Comparison of ENCODE assay signal across 2 cellular contexts in genomic region chr12:17691369-17691768, GRCh38.
TF ChIP-seq lines count a peak whose summit lies in the region.

No MANE protein-coding gene starts in this region.

TF ChIP-seq in GM23338, 12 proteins besides CTCF, POLR2A, EP300 and RAD21 (continued from another document):
- TF ChIP-seq ETS1 (IDR thresholded peaks at IDR 0.05) (no peak), EZH2phosphoT487 (IDR thresholded peaks at IDR 0.05; ENCODE audit: unreplicated experiment) (no peak), NANOG (IDR thresholded peaks at IDR 0.05; ENCODE audit: borderline replicate concordance) (no peak), JUNB (IDR thresholded peaks at IDR 0.05; ENCODE audit: unreplicated experiment) (no peak), STAT1 (IDR thresholded peaks at IDR 0.05; ENCODE audit: unreplicated experiment) (no peak), EZH2 (IDR thresholded peaks at IDR 0.05; ENCODE audit: low read depth, unreplicated experiment) (no peak)
- TF ChIP-seq, protein P1, sequence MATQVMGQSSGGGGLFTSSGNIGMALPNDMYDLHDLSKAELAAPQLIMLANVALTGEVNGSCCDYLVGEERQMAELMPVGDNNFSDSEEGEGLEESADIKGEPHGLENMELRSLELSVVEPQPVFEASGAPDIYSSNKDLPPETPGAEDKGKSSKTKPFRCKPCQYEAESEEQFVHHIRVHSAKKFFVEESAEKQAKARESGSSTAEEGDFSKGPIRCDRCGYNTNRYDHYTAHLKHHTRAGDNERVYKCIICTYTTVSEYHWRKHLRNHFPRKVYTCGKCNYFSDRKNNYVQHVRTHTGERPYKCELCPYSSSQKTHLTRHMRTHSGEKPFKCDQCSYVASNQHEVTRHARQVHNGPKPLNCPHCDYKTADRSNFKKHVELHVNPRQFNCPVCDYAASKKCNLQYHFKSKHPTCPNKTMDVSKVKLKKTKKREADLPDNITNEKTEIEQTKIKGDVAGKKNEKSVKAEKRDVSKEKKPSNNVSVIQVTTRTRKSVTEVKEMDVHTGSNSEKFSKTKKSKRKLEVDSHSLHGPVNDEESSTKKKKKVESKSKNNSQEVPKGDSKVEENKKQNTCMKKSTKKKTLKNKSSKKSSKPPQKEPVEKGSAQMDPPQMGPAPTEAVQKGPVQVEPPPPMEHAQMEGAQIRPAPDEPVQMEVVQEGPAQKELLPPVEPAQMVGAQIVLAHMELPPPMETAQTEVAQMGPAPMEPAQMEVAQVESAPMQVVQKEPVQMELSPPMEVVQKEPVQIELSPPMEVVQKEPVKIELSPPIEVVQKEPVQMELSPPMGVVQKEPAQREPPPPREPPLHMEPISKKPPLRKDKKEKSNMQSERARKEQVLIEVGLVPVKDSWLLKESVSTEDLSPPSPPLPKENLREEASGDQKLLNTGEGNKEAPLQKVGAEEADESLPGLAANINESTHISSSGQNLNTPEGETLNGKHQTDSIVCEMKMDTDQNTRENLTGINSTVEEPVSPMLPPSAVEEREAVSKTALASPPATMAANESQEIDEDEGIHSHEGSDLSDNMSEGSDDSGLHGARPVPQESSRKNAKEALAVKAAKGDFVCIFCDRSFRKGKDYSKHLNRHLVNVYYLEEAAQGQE (IDR thresholded peaks at IDR 0.05; ENCODE audit: unreplicated experiment) = no peak
- TF ChIP-seq, protein P2, sequence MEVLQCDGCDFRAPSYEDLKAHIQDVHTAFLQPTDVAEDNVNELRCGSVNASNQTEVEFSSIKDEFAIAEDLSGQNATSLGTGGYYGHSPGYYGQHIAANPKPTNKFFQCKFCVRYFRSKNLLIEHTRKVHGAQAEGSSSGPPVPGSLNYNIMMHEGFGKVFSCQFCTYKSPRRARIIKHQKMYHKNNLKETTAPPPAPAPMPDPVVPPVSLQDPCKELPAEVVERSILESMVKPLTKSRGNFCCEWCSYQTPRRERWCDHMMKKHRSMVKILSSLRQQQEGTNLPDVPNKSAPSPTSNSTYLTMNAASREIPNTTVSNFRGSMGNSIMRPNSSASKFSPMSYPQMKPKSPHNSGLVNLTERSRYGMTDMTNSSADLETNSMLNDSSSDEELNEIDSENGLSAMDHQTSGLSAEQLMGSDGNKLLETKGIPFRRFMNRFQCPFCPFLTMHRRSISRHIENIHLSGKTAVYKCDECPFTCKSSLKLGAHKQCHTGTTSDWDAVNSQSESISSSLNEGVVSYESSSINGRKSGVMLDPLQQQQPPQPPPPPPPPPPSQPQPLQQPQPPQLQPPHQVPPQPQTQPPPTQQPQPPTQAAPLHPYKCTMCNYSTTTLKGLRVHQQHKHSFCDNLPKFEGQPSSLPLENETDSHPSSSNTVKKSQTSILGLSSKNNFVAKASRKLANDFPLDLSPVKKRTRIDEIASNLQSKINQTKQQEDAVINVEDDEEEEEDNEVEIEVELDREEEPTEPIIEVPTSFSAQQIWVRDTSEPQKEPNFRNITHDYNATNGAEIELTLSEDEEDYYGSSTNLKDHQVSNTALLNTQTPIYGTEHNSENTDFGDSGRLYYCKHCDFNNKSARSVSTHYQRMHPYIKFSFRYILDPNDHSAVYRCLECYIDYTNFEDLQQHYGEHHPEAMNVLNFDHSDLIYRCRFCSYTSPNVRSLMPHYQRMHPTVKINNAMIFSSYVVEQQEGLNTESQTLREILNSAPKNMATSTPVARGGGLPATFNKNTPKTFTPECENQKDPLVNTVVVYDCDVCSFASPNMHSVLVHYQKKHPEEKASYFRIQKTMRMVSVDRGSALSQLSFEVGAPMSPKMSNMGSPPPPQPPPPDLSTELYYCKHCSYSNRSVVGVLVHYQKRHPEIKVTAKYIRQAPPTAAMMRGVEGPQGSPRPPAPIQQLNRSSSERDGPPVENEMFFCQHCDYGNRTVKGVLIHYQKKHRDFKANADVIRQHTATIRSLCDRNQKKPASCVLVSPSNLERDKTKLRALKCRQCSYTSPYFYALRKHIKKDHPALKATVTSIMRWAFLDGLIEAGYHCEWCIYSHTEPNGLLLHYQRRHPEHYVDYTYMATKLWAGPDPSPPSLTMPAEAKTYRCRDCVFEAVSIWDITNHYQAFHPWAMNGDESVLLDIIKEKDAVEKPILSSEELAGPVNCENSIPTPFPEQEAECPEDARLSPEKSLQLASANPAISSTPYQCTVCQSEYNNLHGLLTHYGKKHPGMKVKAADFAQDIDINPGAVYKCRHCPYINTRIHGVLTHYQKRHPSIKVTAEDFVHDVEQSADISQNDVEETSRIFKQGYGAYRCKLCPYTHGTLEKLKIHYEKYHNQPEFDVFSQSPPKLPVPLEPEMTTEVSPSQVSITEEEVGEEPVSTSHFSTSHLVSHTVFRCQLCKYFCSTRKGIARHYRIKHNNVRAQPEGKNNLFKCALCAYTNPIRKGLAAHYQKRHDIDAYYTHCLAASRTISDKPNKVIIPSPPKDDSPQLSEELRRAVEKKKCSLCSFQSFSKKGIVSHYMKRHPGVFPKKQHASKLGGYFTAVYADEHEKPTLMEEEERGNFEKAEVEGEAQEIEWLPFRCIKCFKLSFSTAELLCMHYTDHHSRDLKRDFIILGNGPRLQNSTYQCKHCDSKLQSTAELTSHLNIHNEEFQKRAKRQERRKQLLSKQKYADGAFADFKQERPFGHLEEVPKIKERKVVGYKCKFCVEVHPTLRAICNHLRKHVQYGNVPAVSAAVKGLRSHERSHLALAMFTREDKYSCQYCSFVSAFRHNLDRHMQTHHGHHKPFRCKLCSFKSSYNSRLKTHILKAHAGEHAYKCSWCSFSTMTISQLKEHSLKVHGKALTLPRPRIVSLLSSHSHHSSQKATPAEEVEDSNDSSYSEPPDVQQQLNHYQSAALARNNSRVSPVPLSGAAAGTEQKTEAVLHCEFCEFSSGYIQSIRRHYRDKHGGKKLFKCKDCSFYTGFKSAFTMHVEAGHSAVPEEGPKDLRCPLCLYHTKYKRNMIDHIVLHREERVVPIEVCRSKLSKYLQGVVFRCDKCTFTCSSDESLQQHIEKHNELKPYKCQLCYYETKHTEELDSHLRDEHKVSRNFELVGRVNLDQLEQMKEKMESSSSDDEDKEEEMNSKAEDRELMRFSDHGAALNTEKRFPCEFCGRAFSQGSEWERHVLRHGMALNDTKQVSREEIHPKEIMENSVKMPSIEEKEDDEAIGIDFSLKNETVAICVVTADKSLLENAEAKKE (CRISPR knock-in tag; IDR thresholded peaks at IDR 0.05) = no peak

TF ChIP-seq in WTC11, 78 proteins besides CTCF, POLR2A, EP300 and RAD21 (continued from another document and continues in another):
- no peak for TF ChIP-seq ZNF532 (CRISPR knock-in tag; IDR thresholded peaks at IDR 0.05; ENCODE audit: borderline replicate concordance)
- TF ChIP-seq, protein P3, sequence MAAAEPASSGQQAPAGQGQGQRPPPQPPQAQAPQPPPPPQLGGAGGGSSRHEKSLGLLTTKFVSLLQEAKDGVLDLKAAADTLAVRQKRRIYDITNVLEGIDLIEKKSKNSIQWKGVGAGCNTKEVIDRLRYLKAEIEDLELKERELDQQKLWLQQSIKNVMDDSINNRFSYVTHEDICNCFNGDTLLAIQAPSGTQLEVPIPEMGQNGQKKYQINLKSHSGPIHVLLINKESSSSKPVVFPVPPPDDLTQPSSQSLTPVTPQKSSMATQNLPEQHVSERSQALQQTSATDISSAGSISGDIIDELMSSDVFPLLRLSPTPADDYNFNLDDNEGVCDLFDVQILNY (CRISPR knock-in tag; IDR thresholded peaks at IDR 0.05) = no peak
- TF ChIP-seq CREM (CRISPR knock-in tag; IDR thresholded peaks at IDR 0.05) = no peak
- TF ChIP-seq SP1 (CRISPR knock-in tag; conservative IDR thresholded peaks at IDR 0.05) = no peak
- TF ChIP-seq, protein P4, sequence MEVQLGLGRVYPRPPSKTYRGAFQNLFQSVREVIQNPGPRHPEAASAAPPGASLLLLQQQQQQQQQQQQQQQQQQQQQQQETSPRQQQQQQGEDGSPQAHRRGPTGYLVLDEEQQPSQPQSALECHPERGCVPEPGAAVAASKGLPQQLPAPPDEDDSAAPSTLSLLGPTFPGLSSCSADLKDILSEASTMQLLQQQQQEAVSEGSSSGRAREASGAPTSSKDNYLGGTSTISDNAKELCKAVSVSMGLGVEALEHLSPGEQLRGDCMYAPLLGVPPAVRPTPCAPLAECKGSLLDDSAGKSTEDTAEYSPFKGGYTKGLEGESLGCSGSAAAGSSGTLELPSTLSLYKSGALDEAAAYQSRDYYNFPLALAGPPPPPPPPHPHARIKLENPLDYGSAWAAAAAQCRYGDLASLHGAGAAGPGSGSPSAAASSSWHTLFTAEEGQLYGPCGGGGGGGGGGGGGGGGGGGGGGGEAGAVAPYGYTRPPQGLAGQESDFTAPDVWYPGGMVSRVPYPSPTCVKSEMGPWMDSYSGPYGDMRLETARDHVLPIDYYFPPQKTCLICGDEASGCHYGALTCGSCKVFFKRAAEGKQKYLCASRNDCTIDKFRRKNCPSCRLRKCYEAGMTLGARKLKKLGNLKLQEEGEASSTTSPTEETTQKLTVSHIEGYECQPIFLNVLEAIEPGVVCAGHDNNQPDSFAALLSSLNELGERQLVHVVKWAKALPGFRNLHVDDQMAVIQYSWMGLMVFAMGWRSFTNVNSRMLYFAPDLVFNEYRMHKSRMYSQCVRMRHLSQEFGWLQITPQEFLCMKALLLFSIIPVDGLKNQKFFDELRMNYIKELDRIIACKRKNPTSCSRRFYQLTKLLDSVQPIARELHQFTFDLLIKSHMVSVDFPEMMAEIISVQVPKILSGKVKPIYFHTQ (CRISPR knock-in tag; IDR thresholded peaks at IDR 0.05) = no peak
- no peak for TF ChIP-seq CBFB (CRISPR knock-in tag; IDR thresholded peaks at IDR 0.05; ENCODE audit: low read depth)
- no peak for TF ChIP-seq FOXP4 (CRISPR knock-in tag; IDR thresholded peaks at IDR 0.05)
- TF ChIP-seq ZNF138 (CRISPR knock-in tag; conservative IDR thresholded peaks at IDR 0.05) = no peak
- no peak for TF ChIP-seq MLX (CRISPR knock-in tag; IDR thresholded peaks at IDR 0.05)
- no peak for TF ChIP-seq ZNF317 (CRISPR knock-in tag; IDR thresholded peaks at IDR 0.05; ENCODE audit: borderline replicate concordance, low read depth)
- TF ChIP-seq ZNF281 (CRISPR knock-in tag; IDR thresholded peaks at IDR 0.05) = no peak
- no peak for TF ChIP-seq FOXP1 (CRISPR knock-in tag; IDR thresholded peaks at IDR 0.05; ENCODE audit: borderline replicate concordance)
